ENCODE assay signal across 24 cellular contexts in the genomic region with DNA sequence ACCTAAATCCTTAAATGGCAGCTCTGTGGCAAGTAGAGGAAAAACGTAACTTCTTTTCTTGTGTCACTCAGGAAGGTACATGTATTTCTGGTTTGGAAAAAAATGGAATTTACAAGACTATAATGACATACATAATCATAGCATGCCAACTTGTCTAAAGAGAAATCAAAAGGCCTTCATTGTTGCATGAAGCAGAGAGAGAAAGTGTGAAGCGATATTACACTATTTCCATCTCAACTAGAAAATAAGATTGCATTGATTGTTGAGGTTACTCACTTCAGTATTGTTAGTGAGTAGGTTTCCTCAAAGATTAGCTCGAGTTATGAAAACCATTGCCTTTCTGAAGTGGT.
"Had no signal": no experiment of that assay in that cellular context is flagged by ENCODE, and none has a peak within 500 bp of the region (broad histone marks: within the 10 kb centered on the region; RNA-seq: fewer than 3 reads in every experiment).

No MANE protein-coding gene starts in this region.

- H3K27ac Mint-ChIP-seq: dendritic cell treated with granulocyte-macrophage colony-stimulating factor and Interleukin-4, amounts not matched to agents 40 ng/mL and 50 ng/mL, for 4 days; effector memory CD8-positive, alpha-beta T cell; endodermal cell had no signal

- H3K4me3 Mint-ChIP-seq: dendritic cell treated with granulocyte-macrophage colony-stimulating factor and Interleukin-4, amounts not matched to agents 40 ng/mL and 50 ng/mL, for 4 days; effector memory CD8-positive, alpha-beta T cell; endodermal cell had no signal

- H3K27ac ChIP-seq: colonic mucosa, coronary artery, dorsolateral prefrontal cortex, epithelial cell of prostate, esophagus muscularis mucosa, esophagus squamous epithelium, foreskin keratinocyte, gastrocnemius medialis, gastroesophageal sphincter, heart left ventricle, heart right ventricle had no signal

- H3K36me3 ChIP-seq: colonic mucosa, esophagus squamous epithelium, gastrocnemius medialis, gastroesophageal sphincter had no signal

- H3K9me3 ChIP-seq: colonic mucosa, esophagus muscularis mucosa, esophagus squamous epithelium, gastrocnemius medialis had no signal

- H3K4me3 ChIP-seq: colonic mucosa, coronary artery, dorsolateral prefrontal cortex, esophagus muscularis mucosa, esophagus squamous epithelium, gastrocnemius medialis, gastroesophageal sphincter, heart left ventricle, heart right ventricle had no signal

- ATAC-seq: effector memory CD8-positive, alpha-beta T cell; gastrocnemius medialis; gastroesophageal sphincter; heart left ventricle; heart right ventricle had no signal

- H3K27me3 Mint-ChIP-seq: dendritic cell treated with granulocyte-macrophage colony-stimulating factor and Interleukin-4, amounts not matched to agents 40 ng/mL and 50 ng/mL, for 4 days had no signal

- H3K27me3 ChIP-seq: colonic mucosa, esophagus muscularis mucosa, esophagus squamous epithelium, foreskin keratinocyte, gastrocnemius medialis, gastroesophageal sphincter, heart left ventricle, heart right ventricle had no signal

- H3K4me1 ChIP-seq: colonic mucosa, esophagus muscularis mucosa, esophagus squamous epithelium, foreskin keratinocyte, gastrocnemius medialis, gastroesophageal sphincter, heart left ventricle, heart right ventricle had no signal

- H3K9me3 Mint-ChIP-seq: effector memory CD8-positive, alpha-beta T cell; endodermal cell had no signal

- H3K4me1 Mint-ChIP-seq: endodermal cell had no signal

- DNase-seq: colonic mucosa; cortex of kidney; dermis blood vessel endothelial cell; dorsolateral prefrontal cortex; effector CD4-positive, alpha-beta T cell; effector CD8-positive, alpha-beta T cell; effector memory CD4-positive, alpha-beta T cell; effector memory CD8-positive, alpha-beta T cell; endodermal cell; erythroblast; esophagus squamous epithelium; foreskin fibroblast; foreskin melanocyte; gastrocnemius medialis; glutamatergic neuron; head of caudate nucleus; heart left ventricle; heart right ventricle had no signal
